Comparison of ENCODE assay signal across 21 cellular contexts in the genomic region with DNA sequence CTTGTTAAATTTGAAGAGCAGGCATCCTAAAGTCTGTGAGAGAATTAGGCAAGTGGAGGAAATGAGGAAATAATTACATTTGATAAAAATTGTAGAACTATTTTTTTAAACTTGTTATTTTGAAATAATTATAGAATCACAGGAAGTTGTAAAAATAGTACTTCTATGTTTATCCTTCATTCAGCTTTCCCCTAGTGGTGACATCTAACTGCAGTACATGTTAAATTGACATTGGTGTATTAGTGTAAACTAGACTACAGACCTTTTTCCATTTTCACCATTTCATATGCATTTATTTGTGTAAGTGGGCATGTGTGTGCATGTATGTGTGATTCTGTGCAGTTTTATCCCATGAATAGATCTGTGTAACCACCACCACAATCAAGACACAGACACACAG. TPM values are rescaled to one million over a fixed set of nuclear protein-coding genes. Genes with fewer than 3 reads are reported as not detected.
DNase-seq lines count a peak whose midpoint lies in the region; ATAC-seq and TF ChIP-seq lines count a peak whose summit lies in the region.
"Had no signal": no experiment of that assay in that cellular context is flagged by ENCODE, and none has a peak within 500 bp of the region (broad histone marks: within the 10 kb centered on the region; RNA-seq: fewer than 3 reads in every experiment).

No MANE protein-coding gene starts in this region.

- no peak overlapping the region for H3K4me3 Mint-ChIP-seq in Caco-2 (ENCODE audit: unreplicated experiment)
- H3K4me3 Mint-ChIP-seq: activated CD4-positive, alpha-beta memory T cell treated with anti-CD3 and anti-CD28 coated beads for 36 hours had no signal

- peaks cover 2% of the 10 kb centered on the region for H3K4me1 Mint-ChIP-seq in Caco-2 (ENCODE audit: low read depth, unreplicated experiment)

- H3K9me3 ChIP-seq in BLaER1 treated with 17β-estradiol and CSF1 and Interleukin-3, amounts not matched to agents 10 nM and 100 nM (replicated peaks in 1 of 11) = no peaks in the 10 kb centered on the region
- no peaks in the 10 kb centered on the region for H3K9me3 ChIP-seq in Caco-2
- H3K9me3 ChIP-seq: mucosa of descending colon had no signal

- peaks cover 15 to 52% (median 19%) of the 10 kb centered on the region in 10 experiments for H3K4me1 ChIP-seq in BLaER1 treated with 17β-estradiol and CSF1 and Interleukin-3, amounts not matched to agents 10 nM and 100 nM
- no peaks in the 10 kb centered on the region; the same call in 1 of the 2 replicates for H3K4me1 ChIP-seq in Caco-2
- H3K4me1 ChIP-seq: foreskin keratinocyte had no signal

- no peak overlapping the region for H3K4me3 ChIP-seq in BLaER1 treated with 17β-estradiol and CSF1 and Interleukin-3, amounts not matched to agents 10 nM and 100 nM
- H3K4me3 ChIP-seq in GM12865 (ENCODE audit: low read depth, low read length) = no peak overlapping the region
- H3K4me3 ChIP-seq in fibroblast of pulmonary artery (replicated peaks; ENCODE audit: low read depth, low read length) = no peak overlapping the region
- no peak overlapping the region for H3K4me3 ChIP-seq in Caco-2 (ENCODE audit: low read depth, low read length)
- H3K4me3 ChIP-seq: mucosa of descending colon had no signal

- DNase-seq in GM12865 (ENCODE audit: low read depth) = no peak
- DNase-seq in NOMO-1 treated with DMSO at 0.1 percent for 48 hours (lab: John Stamatoyannopoulos, UW; ENCODE audit: unreplicated experiment) = peak; percentile 61
- DNase-seq in fibroblast of pulmonary artery (ENCODE audit: low read depth) = no peak
- DNase-seq in DMS53 treated with DMSO at 0.1 percent for 48 hours (lab: John Stamatoyannopoulos, UW; ENCODE audit: unreplicated experiment) = no peak
- no peak for DNase-seq in DMS53 (lab: John Stamatoyannopoulos, UW)
- DNase-seq in Caco-2 = no peak
- DNase-seq: activated CD4-positive, alpha-beta memory T cell treated with anti-CD3 and anti-CD28 coated beads for 36 hours; DMS153; effector memory CD4-positive, alpha-beta T cell; foreskin keratinocyte; KG1; left cardiac atrium; mucosa of descending colon; NCI-H187 treated with DMSO at 0.1 percent for 48 hours; NCI-H510A treated with DMSO at 0.1 percent for 48 hours; occipital lobe; stimulated activated CD4-positive, alpha-beta T cell treated with anti-CD3 and anti-CD28 coated beads, Interleukin-2, amount 100 ng/mL, for 48 hours; SW 1271 had no signal

- H3K36me3 ChIP-seq in BLaER1 treated with 17β-estradiol and CSF1 and Interleukin-3, amounts not matched to agents 10 nM and 100 nM = peaks cover 38 to 93% (median 64%) of the 10 kb centered on the region in 11 experiments; a peak in 21 of 22 replicates
- H3K36me3 ChIP-seq in Caco-2 (ENCODE audit: control insufficient read depth, insufficient read depth, low read length) = no peaks in the 10 kb centered on the region

- no TSS peak for BruUV-seq in Caco-2 (replicated peaks; lab: Mats Ljungman, UMichigan)

- H3K9ac ChIP-seq in BLaER1 treated with 17β-estradiol and CSF1 and Interleukin-3, amounts not matched to agents 10 nM and 100 nM = no peak overlapping the region

- H3K4me2 ChIP-seq in BLaER1 treated with 17β-estradiol and CSF1 and Interleukin-3, amounts not matched to agents 10 nM and 100 nM = peak overlapping the region; percentile 35 to 64 (median 57); a peak in 21 of 22 replicates

- no peaks in the 10 kb centered on the region for H3K27me3 Mint-ChIP-seq in Caco-2 (ENCODE audit: insufficient read depth, unreplicated experiment)
- H3K27me3 Mint-ChIP-seq: activated CD4-positive, alpha-beta memory T cell treated with anti-CD3 and anti-CD28 coated beads for 36 hours had no signal

- no peak overlapping the region for H3K27ac Mint-ChIP-seq in Caco-2 (ENCODE audit: unreplicated experiment)
- H3K27ac Mint-ChIP-seq: activated CD4-positive, alpha-beta memory T cell treated with anti-CD3 and anti-CD28 coated beads for 36 hours had no signal

- ATAC-seq in GM21515 (IDR thresholded peaks at IDR 0.05; ENCODE audit: unreplicated experiment) = no peak
- ATAC-seq: foreskin keratinocyte, left cardiac atrium, mucosa of descending colon, Panc1 had no signal

- H3K36me3 Mint-ChIP-seq in Caco-2 (ENCODE audit: insufficient read depth, unreplicated experiment) = peaks cover 19% of the 10 kb centered on the region

- H3K27ac ChIP-seq in BLaER1 treated with 17β-estradiol and CSF1 and Interleukin-3, amounts not matched to agents 10 nM and 100 nM = peak overlapping the region in 4 of 11 experiments; percentile 20 to 58 (median 36); a peak in 6 of 22 replicates
- H3K27ac ChIP-seq: foreskin keratinocyte had no signal

- TF ChIP-seq CTCF in GM12865 (IDR thresholded peaks at IDR 0.05; ENCODE audit: insufficient read depth, low read depth, low read length, missing control alignments) (peak; percentile 15), fibroblast of pulmonary artery (IDR thresholded peaks at IDR 0.05; ENCODE audit: low read length, missing control alignments) (peak; percentile 9), Caco-2 (IDR thresholded peaks at IDR 0.05; ENCODE audit: insufficient read depth in 1 of 2, low read depth in 1 of 2, low read length in 1 of 2, severe bottlenecking in 1 of 2, unreplicated experiment in 1 of 2) (peak in 1 of 2 experiments; percentile 27)

- POLR2A ChIA-PET in Caco-2 (lab: Charles Lee) = no interaction called here

- CTCF ChIA-PET in Caco-2 (lab: Charles Lee) = no interaction called here

- no peaks in the 10 kb centered on the region for H3K9me3 Mint-ChIP-seq in Caco-2 (ENCODE audit: unreplicated experiment)
- H3K9me3 Mint-ChIP-seq: activated CD4-positive, alpha-beta memory T cell treated with anti-CD3 and anti-CD28 coated beads for 36 hours had no signal

- H4K20me1 ChIP-seq in BLaER1 treated with 17β-estradiol and CSF1 and Interleukin-3, amounts not matched to agents 10 nM and 100 nM = peaks cover 0 to 97% (median 2%) of the 10 kb centered on the region in 11 experiments; a peak in 8 of 22 replicates

- H3K27me3 ChIP-seq in BLaER1 treated with 17β-estradiol and CSF1 and Interleukin-3, amounts not matched to agents 10 nM and 100 nM = no peaks in the 10 kb centered on the region
- no peaks in the 10 kb centered on the region for H3K27me3 ChIP-seq in Caco-2 (replicated peaks; ENCODE audit: control insufficient read depth, insufficient read depth, low read length)

- intact Hi-C loops in Caco-2 (cut with micrococcal nuclease; ENCODE audit: unreplicated experiment) = no loop called here

RNA-seq across cellular contexts. Expression of gene F2RL2, which starts 51.6 kb away (rescaled TPM):
- total RNA-seq in Caco-2 (2022) = not detected in 2 replicates
- total RNA-seq: activated CD4-positive, alpha-beta memory T cell treated with anti-CD3 and anti-CD28 coated beads for 36 hours had no signal
